Comparison of ENCODE assay signal across 11 cellular contexts in genomic region chr15:23497710-23498111, GRCh38. TPM values are rescaled to one million over a fixed set of nuclear protein-coding genes. Genes with fewer than 3 reads are reported as not detected.
DNase-seq lines count a peak whose midpoint lies in the region; ATAC-seq and TF ChIP-seq lines count a peak whose summit lies in the region.
"Had no signal": no experiment of that assay in that cellular context is flagged by ENCODE, and none has a peak within 500 bp of the region (broad histone marks: within the 10 kb centered on the region; RNA-seq: fewer than 3 reads in every experiment).

No MANE protein-coding gene starts in this region.

- H3K4me3 ChIP-seq in OCI-LY7 (ENCODE audit: low read depth, low read length, poor library complexity, severe bottlenecking), result no peak overlapping the region
- H3K4me3 ChIP-seq in foreskin fibroblast (ENCODE audit: low read depth in 1 of 2, low read length in 2 of 2), result no peak overlapping the region
- no peak overlapping the region for H3K4me3 ChIP-seq in CD4-positive, alpha-beta memory T cell (ENCODE audit: low read length in 2 of 2)
- H3K4me3 ChIP-seq: upper lobe of left lung had no signal

- H3K27me3 Mint-ChIP-seq in CD4-positive, alpha-beta memory T cell, result peaks cover 0 to 1% of the 10 kb centered on the region in 2 donors
- H3K27me3 Mint-ChIP-seq: activated B cell treated with CpG ODN at 0.5 μM for 24 hours had no signal

- no TSS peak for BruUV-seq in OCI-LY7 (replicated peaks; lab: Mats Ljungman, UMichigan)

- no peaks in the 10 kb centered on the region for H4K20me1 ChIP-seq in OCI-LY7 (ENCODE audit: insufficient read depth, low read length)

- H3K4me1 ChIP-seq in OCI-LY7 (ENCODE audit: insufficient read depth, low read length, poor library complexity, severe bottlenecking), result no peaks in the 10 kb centered on the region
- no peaks in the 10 kb centered on the region for H3K4me1 ChIP-seq in CD4-positive, alpha-beta memory T cell (ENCODE audit: insufficient read depth, low read length)
- H3K4me1 ChIP-seq: upper lobe of left lung had no signal

- no peak overlapping the region for H3K27ac Mint-ChIP-seq in CD4-positive, alpha-beta memory T cell
- H3K27ac Mint-ChIP-seq: activated B cell treated with CpG ODN at 0.5 μM for 24 hours had no signal

- peak; percentile 32 for TF ChIP-seq CTCF in GM10266 (IDR thresholded peaks at IDR 0.05; ENCODE audit: control insufficient read depth, insufficient read depth, low read depth, missing control alignments)
- TF ChIP-seq CTCF in OCI-LY7 (conservative IDR thresholded peaks at IDR 0.05; ENCODE audit: low read length), result peak; percentile 79
- TF ChIP-seq CTCF in foreskin fibroblast (IDR thresholded peaks at IDR 0.05; ENCODE audit: low read depth, low read length), result peak; percentile 41

- intact Hi-C loops in OCI-LY7 (cut with micrococcal nuclease; ENCODE audit: unreplicated experiment), result no loop called here
- intact Hi-C loops in CD4-positive, alpha-beta memory T cell (cut with micrococcal nuclease), result no loop called here

- no peaks in the 10 kb centered on the region for H3K79me2 ChIP-seq in OCI-LY7 (ENCODE audit: insufficient read depth, low read depth, low read length)

- H2AFZ ChIP-seq in OCI-LY7 (ENCODE audit: low read length), result no peak overlapping the region

- H3K9me3 Mint-ChIP-seq in CD4-positive, alpha-beta memory T cell, result peaks cover 0 to 3% (median 0%) of the 10 kb centered on the region in 8 donors
- H3K9me3 Mint-ChIP-seq: activated B cell treated with CpG ODN at 0.5 μM for 24 hours had no signal

- no peak overlapping the region for H3K4me2 ChIP-seq in OCI-LY7 (ENCODE audit: low read length)

- H3K36me3 Mint-ChIP-seq in CD4-positive, alpha-beta memory T cell, result no peaks in the 10 kb centered on the region

- H3K27ac ChIP-seq in OCI-LY7 (ENCODE audit: low read depth, low read length, poor library complexity, severe bottlenecking), result no peak overlapping the region
- no peak overlapping the region for H3K27ac ChIP-seq in CD4-positive, alpha-beta memory T cell (ENCODE audit: low read depth, low read length)
- H3K27ac ChIP-seq: upper lobe of left lung had no signal

- no peaks in the 10 kb centered on the region for H3K27me3 ChIP-seq in CD4-positive, alpha-beta memory T cell (ENCODE audit: insufficient read depth, low read length)
- H3K27me3 ChIP-seq: upper lobe of left lung had no signal

- CTCF ChIA-PET in OCI-LY7 (lab: Charles Lee; ENCODE audit: unreplicated experiment), result no interaction called here
- CTCF ChIA-PET in CD4-positive, alpha-beta memory T cell (lab: Charles Lee; ENCODE audit: partially characterized antibody), result no interaction called here

- H3K4me3 Mint-ChIP-seq in CD4-positive, alpha-beta memory T cell, result no peak overlapping the region
- H3K4me3 Mint-ChIP-seq: activated B cell treated with CpG ODN at 0.5 μM for 24 hours had no signal

- DNase-seq in A172 (ENCODE audit: low spot score) (peak; percentile 30), GM10266 (ENCODE audit: extremely low spot score) (no peak), OCI-LY7 (ENCODE audit: low spot score) (peak; percentile 12), foreskin fibroblast (peak in 1 of 2 donors; percentile 18), NOMO-1 treated with DMSO at 0.1 percent for 48 hours (lab: John Stamatoyannopoulos, UW; ENCODE audit: unreplicated experiment) (no peak)
- DNase-seq in CD4-positive, alpha-beta memory T cell, result no peak
- DNase-seq: activated B cell treated with CpG ODN at 0.5 μM for 24 hours, upper lobe of left lung had no signal

- no peaks in the 10 kb centered on the region for H3K9me2 ChIP-seq in OCI-LY7 (ENCODE audit: insufficient read depth, low read length)

- ATAC-seq in HG02973 (IDR thresholded peaks at IDR 0.05; ENCODE audit: unreplicated experiment) (no peak), HG02981 (IDR thresholded peaks at IDR 0.05; ENCODE audit: unreplicated experiment) (no peak)

- no peaks in the 10 kb centered on the region for H3K36me3 ChIP-seq in OCI-LY7 (ENCODE audit: insufficient read depth, low read length)
- H3K36me3 ChIP-seq in CD4-positive, alpha-beta memory T cell (ENCODE audit: insufficient read depth, low read length), result no peaks in the 10 kb centered on the region
- H3K36me3 ChIP-seq: upper lobe of left lung had no signal

- H3K4me1 Mint-ChIP-seq in CD4-positive, alpha-beta memory T cell, result peaks cover 0 to 2% (median 0%) of the 10 kb centered on the region in 4 donors
- H3K4me1 Mint-ChIP-seq: activated B cell treated with CpG ODN at 0.5 μM for 24 hours had no signal

- no peaks in the 10 kb centered on the region for H3K9me3 ChIP-seq in OCI-LY7 (ENCODE audit: low read length)
- no peaks in the 10 kb centered on the region for H3K9me3 ChIP-seq in CD4-positive, alpha-beta memory T cell (ENCODE audit: control insufficient read depth in 1 of 2, low read length in 2 of 2)
- H3K9me3 ChIP-seq: upper lobe of left lung had no signal

- POLR2A ChIA-PET in OCI-LY7 (lab: Charles Lee), result interaction anchor here (0.6 kb wide), 1 partner anchor 43 kb away, joined by 3 read pairs; no protein-coding TSS in a partner anchor
- POLR2A ChIA-PET in CD4-positive, alpha-beta memory T cell (lab: Charles Lee; ENCODE audit: partially characterized antibody), result no interaction called here

RNA-seq across cellular contexts. Expression of gene GOLGA6L2, which starts 50.7 kb away (rescaled TPM):
- not detected in 2 replicates for total RNA-seq in A172 (2014; rRNA removed; shearing (Covaris generic))
- not detected in 2 replicates for total RNA-seq in OCI-LY7 (2014; rRNA removed; shearing (Covaris generic))
- not detected in 2 replicates for total RNA-seq in OCI-LY7 (2022)
- not detected for total RNA-seq in CD4-positive, alpha-beta memory T cell
- polyA plus RNA-seq in CD4-positive, alpha-beta memory T cell, result not detected
- total RNA-seq: activated B cell treated with CpG ODN at 0.5 μM for 24 hours, pulmonary artery endothelial cell, upper lobe of left lung had no signal

Comparison
In these comparisons a context has a peak if more than half of its experiments do, and no peak if none do; other contexts are left out.
1. DNase-seq: peak in A172 (single experiment) and OCI-LY7 (single experiment); none in GM10266 (single experiment), CD4-positive, alpha-beta memory T cell (0 of 5) and NOMO-1 treated with DMSO at 0.1 percent for 48 hours (single experiment).
2. Peak in every context shown above with its lines, with median percentiles within 50 percentile points of each other: CTCF ChIP-seq.